8 cellular contexts compared by ENCODE assay signal in genomic region chr3:30681276-30682211, GRCh38.
DNase-seq lines count a peak whose midpoint lies in the region; ATAC-seq, FAIRE-seq and TF ChIP-seq lines count a peak whose summit lies in the region.

No MANE protein-coding gene starts in this region.

- H3K4me2 ChIP-seq in A549: no peak overlapping the region

- no peaks in the 10 kb centered on the region for H3K27me3 Mint-ChIP-seq in IgD-negative memory B cell
- H3K27me3 Mint-ChIP-seq in effector memory CD8-positive, alpha-beta T cell: no peaks in the 10 kb centered on the region

- H3K4me3 ChIP-seq in A549 (no peak overlapping the region), muscle layer of duodenum (ENCODE audit: low read depth in 1 of 2, low read length in 2 of 2) (peak overlapping the region in 1 of 2 donors; percentile 18), lower leg skin (ENCODE audit: low read depth, poor library complexity, severe bottlenecking) (no peak overlapping the region)

- peaks cover 9 to 38% of the 10 kb centered on the region in 2 donors for H3K36me3 ChIP-seq in muscle layer of duodenum (ENCODE audit: control insufficient read depth in 1 of 2, insufficient read depth in 2 of 2, low read length in 2 of 2)

- peak overlapping the region in 1 of 2 experiments; percentile 51; a peak in 2 of 6 replicates for H3K27ac ChIP-seq in A549
- H3K27ac ChIP-seq in muscle layer of duodenum (ENCODE audit: low read length): peak overlapping the region; percentile 58

- FAIRE-seq in A549 (lab: Jason Lieb, UNC): no peak

- intact Hi-C loops in lower leg skin (cut with DNase I; ENCODE audit: low total_unique reads): no loop called here

- H3K36me3 Mint-ChIP-seq in IgD-negative memory B cell: peaks cover 10% of the 10 kb centered on the region
- H3K36me3 Mint-ChIP-seq in effector memory CD8-positive, alpha-beta T cell (ENCODE audit: insufficient read depth): peaks cover 49% of the 10 kb centered on the region

- H3K9me3 Mint-ChIP-seq in IgD-negative memory B cell: no peaks in the 10 kb centered on the region
- no peaks in the 10 kb centered on the region for H3K9me3 Mint-ChIP-seq in effector memory CD8-positive, alpha-beta T cell

- peaks cover 39% of the 10 kb centered on the region for H3K4me1 ChIP-seq in A549
- peaks cover 31 to 84% of the 10 kb centered on the region in 2 donors for H3K4me1 ChIP-seq in muscle layer of duodenum (ENCODE audit: control insufficient read depth in 1 of 2, insufficient read depth in 2 of 2, low read length in 2 of 2)

- H3K27me3 ChIP-seq in muscle layer of duodenum (ENCODE audit: low read depth, low read length): no peaks in the 10 kb centered on the region

- ATAC-seq in A549 (peak in 1 of 2 experiments; percentile 24; a peak in 2 of 6 replicates), HG03175 (IDR thresholded peaks at IDR 0.05; ENCODE audit: unreplicated experiment) (no peak)
- no peak for ATAC-seq in effector memory CD8-positive, alpha-beta T cell (replicated peaks)

- POLR2A ChIA-PET in A549 (lab: Yijun Ruan, JAX): no interaction called here

- peak overlapping the region; percentile 67 to 88 (median 70) for H3K27ac Mint-ChIP-seq in IgD-negative memory B cell
- H3K27ac Mint-ChIP-seq in effector memory CD8-positive, alpha-beta T cell: peak overlapping the region; percentile 2 to 95

- TF ChIP-seq EP300 in A549 (IDR thresholded peaks at IDR 0.05): no peak

- H3K4me1 Mint-ChIP-seq in IgD-negative memory B cell: peaks cover 23 to 54% (median 41%) of the 10 kb centered on the region in 3 donors
- H3K4me1 Mint-ChIP-seq in effector memory CD8-positive, alpha-beta T cell (ENCODE audit: low read depth in 2 of 2): peaks cover 45 to 78% of the 10 kb centered on the region in 2 donors

- H3K9me3 ChIP-seq in A549: no peaks in the 10 kb centered on the region
- H3K9me3 ChIP-seq in muscle layer of duodenum (ENCODE audit: control insufficient read depth in 1 of 2, low read length in 2 of 2): no peaks in the 10 kb centered on the region

- no peak for TF ChIP-seq POLR2A in A549 (IDR thresholded peaks at IDR 0.05; ENCODE audit: low read length)
- TF ChIP-seq POLR2A in lower leg skin (IDR thresholded peaks at IDR 0.05): no peak

- CTCF ChIA-PET in A549 (lab: Yijun Ruan, JAX): interaction anchor here (0.8 kb wide), 1 partner anchor 12 kb away, joined by 3 read pairs; no protein-coding TSS in a partner anchor

- 86% methylated on average over 16 of the region's 16 CpGs for whole genome bisulfite sequencing in A549 (ENCODE audit: missing lambda C conversion rate)
- WGBS in lower leg skin, 2 donors: 52 to 54% methylated on average over 16 of the region's 16 CpGs

- H3K4me3 Mint-ChIP-seq in IgD-negative memory B cell: peak overlapping the region in 2 of 4 donors; percentile 6 to 20
- H3K4me3 Mint-ChIP-seq in effector memory CD8-positive, alpha-beta T cell: peak overlapping the region; percentile 7 to 77

- no peak for TF ChIP-seq RAD21 in A549 (conservative IDR thresholded peaks at IDR 0.05 in 1 of 2, IDR thresholded peaks at IDR 0.05 in 1 of 2)

- TF ChIP-seq CTCF in A549 (IDR thresholded peaks at IDR 0.05) (no peak), lower leg skin (IDR thresholded peaks at IDR 0.05) (no peak)

- DNase-seq in A549 (ENCODE audit: low read depth in 1 of 2, low spot score in 1 of 2) (no peak), lower leg skin (ENCODE audit: low spot score in 2 of 2) (no peak), NCI-H82 treated with DMSO at 0.1 percent for 48 hours (lab: John Stamatoyannopoulos, UW; ENCODE audit: unreplicated experiment) (no peak), NOMO-1 (lab: John Stamatoyannopoulos, UW; ENCODE audit: unreplicated experiment in 2 of 2) (no peak)
- no peak for DNase-seq in effector memory CD8-positive, alpha-beta T cell

TF ChIP-seq in A549, 52 proteins besides CTCF, POLR2A, EP300 and RAD21:
- TF ChIP-seq ZC3H11A (IDR thresholded peaks at IDR 0.05) (no peak), NPAS2 (CRISPR knock-in tag; IDR thresholded peaks at IDR 0.05; ENCODE audit: borderline replicate concordance) (no peak), MAFK (IDR thresholded peaks at IDR 0.05; ENCODE audit: partially characterized antibody) (peak; percentile 51)
